ENCODE assay signal across 38 cellular contexts in genomic region chr18:21823848-21824247, GRCh38.
"Had no signal": no experiment of that assay in that cellular context is flagged by ENCODE, and none has a peak within 500 bp of the region (broad histone marks: within the 10 kb centered on the region; RNA-seq: fewer than 3 reads in every experiment).

No MANE protein-coding gene starts in this region.

- ATAC-seq: activated naive CD4-positive, alpha-beta T cell treated with anti-CD3 and anti-CD28 coated beads, Interleukin-2, amount 50 U/mL, for 72 hours; activated T-cell treated with anti-CD3 and anti-CD28 coated beads, Interleukin-2, amount 50 U/mL, for 4 hours; body of pancreas; PC-3; Right ventricle myocardium inferior had no signal

- DNase-seq: activated B cell treated with CpG ODN at 0.5 μM for 24 hours; activated CD4-positive, alpha-beta memory T cell treated with anti-CD3 and anti-CD28 coated beads for 36 hours; activated CD4-positive, alpha-beta T cell treated with anti-CD3 and anti-CD28 coated beads for 4 hours; activated CD4-positive, alpha-beta T cell treated with anti-CD3 and anti-CD28 coated beads, Interleukin-2, amount 50 U/mL, for 1 hour; activated CD4-positive, CD25-positive, alpha-beta regulatory T cell treated with anti-CD3 and anti-CD28 coated beads, Interleukin-2, amount 50 U/mL, for 72 hours; activated CD8-positive, alpha-beta memory T cell treated with anti-CD3 and anti-CD28 coated beads, Interleukin-2, amount 50 U/mL, for 4 hours; activated gamma-delta T cell treated with Interleukin-2 at 50 U/mL for 16 hours; activated naive CD4-positive, alpha-beta T cell treated with anti-CD3 and anti-CD28 coated beads for 36 hours; activated T-cell treated with anti-CD3 and anti-CD28 coated beads for 4 hours; activated T-cell treated with anti-CD3 and anti-CD28 coated beads, Interleukin-2, amount 50 U/mL, for 4 hours; adrenal gland; body of pancreas; caudate nucleus; cerebellar nuclear complex; Kasumi-1; MG63; NCI-H1048; NCI-H1105 treated with DMSO at 0.1 percent for 48 hours; NCI-H1436; NCI-H1694; NCI-H1930; NCI-H2171; NCI-H510A; NCI-H526; NCI-H748 treated with DMSO at 0.1 percent for 48 hours; NK-92 treated with Interleukin-12 subunit alpha and Interleukin-12 subunit beta, amount 100 ng/mL, for 24 hours; PC-3; Peyer's patch; SIG-M5; SW 1271; T-helper 1 cell; T-helper 2 cell; T-helper 9 cell had no signal

- H3K36me3 ChIP-seq: breast epithelium had no signal

- H3K4me3 ChIP-seq: adrenal gland, body of pancreas, breast epithelium, MG63, Peyer's patch had no signal

- H3K27me3 ChIP-seq: adrenal gland, body of pancreas, breast epithelium, MG63, Peyer's patch had no signal

- H3K27ac ChIP-seq: adrenal gland, body of pancreas, breast epithelium, Peyer's patch, RWPE1, VCaP had no signal

- H3K9me3 ChIP-seq: adrenal gland, body of pancreas, breast epithelium, MG63, Peyer's patch had no signal

- H3K4me1 ChIP-seq: breast epithelium, Peyer's patch had no signal
